23 cellular contexts compared by ENCODE assay signal in genomic region chr3:129908417-129908816, GRCh38. TPM values are rescaled to one million over a fixed set of nuclear protein-coding genes. Genes with fewer than 3 reads are reported as not detected.
DNase-seq lines count a peak whose midpoint lies in the region; ATAC-seq and TF ChIP-seq lines count a peak whose summit lies in the region.
"Had no signal": no experiment of that assay in that cellular context is flagged by ENCODE, and none has a peak within 500 bp of the region (broad histone marks: within the 10 kb centered on the region; RNA-seq: fewer than 3 reads in every experiment).

No MANE protein-coding gene starts in this region.

- no peaks in the 10 kb centered on the region for H3K27me3 ChIP-seq in RWPE2 (ENCODE audit: insufficient read depth, poor library complexity, severe bottlenecking)
- H3K27me3 ChIP-seq: heart right ventricle, neural progenitor cell, tibial artery had no signal

- ATAC-seq in RWPE2 (ENCODE audit: low read depth), result peak; percentile 71
- ATAC-seq in HG03095 (IDR thresholded peaks at IDR 0.05; ENCODE audit: unreplicated experiment), result no peak
- no peak for ATAC-seq in GM21360 (IDR thresholded peaks at IDR 0.05; ENCODE audit: unreplicated experiment)
- ATAC-seq: activated CD8-positive, alpha-beta T cell treated with anti-CD3 and anti-CD28 coated beads, Interleukin-2, amount 10 ng/mL, durations not matched to agents 7 days and 5 days; GM12878; heart right ventricle; Right ventricle myocardium inferior; stimulated activated naive CD8-positive, alpha-beta T cell treated with anti-CD3 and anti-CD28 coated beads, Interleukin-15, amount 100 ng/mL, for 72 hours; T-cell had no signal

- peaks cover 6% of the 10 kb centered on the region for H3K9me3 ChIP-seq in RWPE2 (ENCODE audit: severe bottlenecking)

- H3K27ac ChIP-seq in RWPE2 (ENCODE audit: poor library complexity, severe bottlenecking), result no peak overlapping the region
- H3K27ac ChIP-seq: 22Rv1, heart right ventricle, neural progenitor cell, tibial artery had no signal

- DNase-seq in NCI-H146 (lab: John Stamatoyannopoulos, UW) (peak; percentile 30), NCI-H146 treated with DMSO at 0.1 percent for 48 hours (lab: John Stamatoyannopoulos, UW; ENCODE audit: unreplicated experiment) (no peak), RWPE2 (ENCODE audit: low spot score) (no peak), iPS-NIHi11 (ENCODE audit: low spot score) (peak; percentile 20), renal cortical epithelial cell (ENCODE audit: low read depth) (peak; percentile 53), T-helper 2 cell (no peak)
- DNase-seq: activated CD4-positive, CD25-positive, alpha-beta regulatory T cell treated with anti-CD3 and anti-CD28 coated beads, Interleukin-2, amount 50 U/mL, for 72 hours; activated CD8-positive, alpha-beta T cell treated with anti-CD3 and anti-CD28 coated beads, Interleukin-2, amount 10 ng/mL, durations not matched to agents 7 days and 5 days; activated gamma-delta T cell; foreskin fibroblast; heart right ventricle; NCI-H1105 treated with DMSO at 0.1 percent for 48 hours; NCI-H2107; NCI-H446; stimulated activated naive CD8-positive, alpha-beta T cell treated with anti-CD3 and anti-CD28 coated beads, Interleukin-15, amount 100 ng/mL, for 72 hours; T-cell; tibial artery had no signal

- TF ChIP-seq CTCF in RWPE2 (IDR thresholded peaks at IDR 0.05; ENCODE audit: poor library complexity, severe bottlenecking), result no peak

- no peaks in the 10 kb centered on the region for H3K36me3 ChIP-seq in RWPE2 (ENCODE audit: low read depth)

- no peaks in the 10 kb centered on the region for H3K4me1 ChIP-seq in RWPE2 (ENCODE audit: insufficient read depth, poor library complexity, severe bottlenecking)
- H3K4me1 ChIP-seq: neural progenitor cell, tibial artery had no signal

- H3K4me3 ChIP-seq in RWPE2 (ENCODE audit: severe bottlenecking), result no peak overlapping the region
- H3K4me3 ChIP-seq: GM12878, heart right ventricle, neural progenitor cell, tibial artery had no signal

RNA-seq across cellular contexts. Expression of gene TMCC1, which starts 14.9 kb away (rescaled TPM):
- total RNA-seq in renal cortical epithelial cell, result 17.7 and 30.5 TPM in 2 replicates

Comparison
In these comparisons a context has a peak if more than half of its experiments do, and no peak if none do; other contexts are left out.
1. DNase-seq: peak in NCI-H146 (single experiment), iPS-NIHi11 (single experiment) and renal cortical epithelial cell (single experiment); none in NCI-H146 treated with DMSO at 0.1 percent for 48 hours (single experiment), RWPE2 (single experiment) and T-helper 2 cell (0 of 5).